8 cellular contexts compared by ENCODE assay signal in the genomic region with DNA sequence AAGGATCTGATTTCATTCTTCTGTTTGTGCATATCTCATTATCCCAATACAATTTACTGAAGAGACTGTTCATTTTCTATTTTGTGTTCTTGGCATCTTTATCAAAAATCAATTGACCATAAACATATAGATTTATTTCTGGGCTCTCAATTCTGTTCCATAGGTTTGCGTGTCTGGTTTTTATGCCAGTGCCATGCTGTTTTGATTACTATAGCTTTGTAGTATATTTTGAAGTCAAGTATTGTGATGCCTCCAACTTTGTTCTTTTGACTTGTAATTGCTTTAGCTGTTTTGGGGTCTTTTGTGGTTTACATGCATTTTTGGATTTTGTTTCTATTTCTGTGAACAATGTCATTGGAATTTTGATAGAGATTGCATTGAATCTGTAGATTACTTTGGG.
"Had no signal": no experiment of that assay in that cellular context is flagged by ENCODE, and none has a peak within 500 bp of the region (broad histone marks: within the 10 kb centered on the region; RNA-seq: fewer than 3 reads in every experiment).

No MANE protein-coding gene starts in this region.

- DNase-seq: GOT3, H9, HCEC 1CT, IMR-90, Karpas-422, KBM-7 had no signal

- FAIRE-seq: H54 had no signal

- H3K27ac ChIP-seq: KMS-11 had no signal

- H3K9ac ChIP-seq: KMS-11 had no signal

- H3K4me2 ChIP-seq: KMS-11 had no signal
